In the genomic region with DNA sequence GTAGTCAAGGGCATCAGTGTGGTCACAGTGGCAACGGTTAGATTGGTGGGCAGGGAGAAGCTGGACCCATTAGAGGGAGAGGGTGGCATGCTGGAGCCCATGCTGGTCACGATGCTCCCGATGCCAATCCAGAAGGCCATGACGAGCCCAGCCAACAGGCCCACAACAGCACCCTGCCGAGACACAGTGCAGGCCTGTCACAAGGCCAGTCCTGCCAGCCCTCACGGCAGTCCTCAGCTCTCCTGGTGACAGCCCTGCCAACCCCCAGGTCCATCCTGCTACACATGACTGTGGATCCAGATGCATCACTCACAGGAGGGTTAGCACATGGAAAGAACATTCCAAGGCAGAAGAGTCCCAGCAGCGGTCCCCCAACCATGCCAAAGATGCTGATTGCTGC, we compare ENCODE assay signal across 24 cellular contexts. TPM values are rescaled to one million over a fixed set of nuclear protein-coding genes. Genes with fewer than 3 reads are reported as not detected.
"Had no signal": no experiment of that assay in that cellular context is flagged by ENCODE, and none has a peak within 500 bp of the region (broad histone marks: within the 10 kb centered on the region; RNA-seq: fewer than 3 reads in every experiment).

No MANE protein-coding gene starts in this region.

- ATAC-seq: K562 had no signal

- H3K27ac Mint-ChIP-seq: IgD-negative memory B cell had no signal

- H3K9me3 ChIP-seq: SJSA1 had no signal

- H3K27me3 ChIP-seq: SJSA1 had no signal

- H3K4me3 ChIP-seq: K562, SJSA1, SK-N-MC had no signal

- H3K27me3 Mint-ChIP-seq: IgD-negative memory B cell had no signal

- H3K4me3 Mint-ChIP-seq: IgD-negative memory B cell had no signal

- H3K9me3 Mint-ChIP-seq: IgD-negative memory B cell had no signal

- H3K4me1 ChIP-seq: SJSA1 had no signal

- H3K27ac ChIP-seq: KMS-11, SJSA1, SK-N-MC had no signal

- DNase-seq: Kasumi-1, MM.1S, NCI-H1092 treated with DMSO at 0.1 percent for 48 hours, NCI-H1436, NCI-H187, NCI-H2029, NCI-H2081 treated with DMSO at 0.1 percent for 48 hours, NCI-H2171, NCI-H226, NCI-H446, NCI-H510A, NCI-H524 treated with DMSO at 0.1 percent for 48 hours, NCI-H69, NCI-H774, Right ventricle myocardium superior, RPMI8226, SIG-M5 had no signal

- H3K4me1 Mint-ChIP-seq: IgD-negative memory B cell had no signal

- H3K4me2 ChIP-seq: KMS-11 had no signal

RNA-seq across cellular contexts. Expression of gene TCF23, which starts 52.9 kb away (rescaled TPM):
- total RNA-seq: HT-29, M059J, Right ventricle myocardium superior, SJSA1 had no signal
- polyA plus RNA-seq: IgD-negative memory B cell, K562 had no signal
